8 cellular contexts compared by ENCODE assay signal in genomic region chr19:49592486-49593232, GRCh38. TPM values are rescaled to one million over a fixed set of nuclear protein-coding genes. Genes with fewer than 3 reads are reported as not detected.
DNase-seq lines count a peak whose midpoint lies in the region; ATAC-seq, FAIRE-seq and TF ChIP-seq lines count a peak whose summit lies in the region.

No MANE protein-coding gene starts in this region.

- in situ Hi-C loops in K562 (cut with MboI): no loop called here

- H4K20me1 ChIP-seq in K562 (replicated peaks; ENCODE audit: control insufficient read depth, insufficient read depth, low read length): peaks cover 6% of the 10 kb centered on the region; the same call in 1 of the 2 replicates

- intact Hi-C loops in K562 (cut with micrococcal nuclease) (loop anchor here (5.0 kb wide), 2 partner anchors 170 to 435 kb away; partner anchors contain the start of genes HRC, TRPM4 and TSKS), lower leg skin (cut with DNase I; ENCODE audit: low total_unique reads) (loop anchor here (5.0 kb wide), 1 partner anchor 45 kb away; no protein-coding TSS in a partner anchor)

- TF ChIP-seq POLR2A in K562 (conservative IDR thresholded peaks at IDR 0.05): no peak
- no peak for TF ChIP-seq POLR2A in lower leg skin (IDR thresholded peaks at IDR 0.05)
- TF ChIP-seq POLR2A in tibial nerve (IDR thresholded peaks at IDR 0.05): no peak

- ATAC-seq in K562 (0 out of 3 replicates have a peak, but pooled peaks have one; percentile 0), HG02970 (IDR thresholded peaks at IDR 0.05; ENCODE audit: low FRiP score, unreplicated experiment) (no peak)

- CTCF ChIA-PET in K562 (lab: Yijun Ruan, JAX; ENCODE audit: low intra/inter-chr PET ratio): no interaction called here

- peak overlapping the region; percentile 94 for H3K4me2 ChIP-seq in K562 (ENCODE audit: insufficient read depth, low read length)

- H3K4me1 ChIP-seq in K562 (replicated peaks in 1 of 2; ENCODE audit: control insufficient read depth in 2 of 2, insufficient read depth in 2 of 2, low read length in 2 of 2) (peaks cover 10 to 56% of the 10 kb centered on the region in 2 experiments; a peak in 4 of 5 replicates), tibial nerve (peaks cover 0 to 44% (median 11%) of the 10 kb centered on the region in 4 donors)

- H3K27ac ChIP-seq in K562 (ENCODE audit: extremely low read depth, low read depth, low read length): peak overlapping the region; percentile 85
- H3K27ac ChIP-seq in tibial nerve: peak overlapping the region; percentile 86 to 95 (median 92)

- TF ChIP-seq CTCF in K562 (IDR thresholded peaks at IDR 0.05 in 2 of 3, conservative IDR thresholded peaks at IDR 0.05 in 1 of 3; ENCODE audit: insufficient read depth in 2 of 3, low read depth in 1 of 3, low read length in 3 of 3) (no peak), lower leg skin (IDR thresholded peaks at IDR 0.05) (no peak), tibial nerve (IDR thresholded peaks at IDR 0.05) (no peak)

- H3K4me3 ChIP-seq in K562 (peak overlapping the region; percentile 88), lower leg skin (ENCODE audit: low read depth, poor library complexity, severe bottlenecking) (peak overlapping the region; percentile 49), tibial nerve (peak overlapping the region; percentile 72 to 96 (median 86))

- DNase-seq in NCI-H748 (lab: John Stamatoyannopoulos, UW; ENCODE audit: unreplicated experiment): peak; percentile 66
- DNase-seq in NCI-H748 treated with DMSO at 0.1 percent for 48 hours (lab: John Stamatoyannopoulos, UW): no peak
- DNase-seq in NCI-H774 (lab: John Stamatoyannopoulos, UW): peak; percentile 30
- peak in 2 of 4 experiments; percentile 35 to 55 for DNase-seq in K562 (ENCODE audit: extremely low read depth in 1 of 4, low spot score in 3 of 4)
- DNase-seq in lower leg skin (ENCODE audit: low spot score in 2 of 2): no peak
- no peak for DNase-seq in tibial nerve (ENCODE audit: low spot score in 2 of 2)
- no peak for DNase-seq in NCI-H2227 treated with DMSO at 0.1 percent for 48 hours (lab: John Stamatoyannopoulos, UW)

- TF ChIP-seq EP300 in K562 (IDR thresholded peaks at IDR 0.05; ENCODE audit: low read length) (no peak), tibial nerve (IDR thresholded peaks at IDR 0.05) (no peak)

- H3K9ac ChIP-seq in K562 (ENCODE audit: insufficient read depth in 1 of 2, low read depth in 2 of 2, low read length in 2 of 2): peak overlapping the region; percentile 62 to 90

- H3K79me2 ChIP-seq in K562 (ENCODE audit: control insufficient read depth, insufficient read depth, low read length): peaks cover 41% of the 10 kb centered on the region

- H3K36me3 ChIP-seq in K562 (ENCODE audit: control insufficient read depth, insufficient read depth, low read length) (peaks cover 39% of the 10 kb centered on the region), tibial nerve (peaks cover 4 to 38% (median 16%) of the 10 kb centered on the region in 3 donors)

- no peaks in the 10 kb centered on the region for H3K9me3 ChIP-seq in K562 (replicated peaks; ENCODE audit: control insufficient read depth, insufficient read depth, low read depth, low read length)
- H3K9me3 ChIP-seq in tibial nerve: no peaks in the 10 kb centered on the region

- H3K27me3 ChIP-seq in K562 (ENCODE audit: control insufficient read depth in 2 of 2, insufficient read depth in 2 of 2, low read length in 2 of 2) (no peaks in the 10 kb centered on the region), tibial nerve (no peaks in the 10 kb centered on the region)

- no peak for TF ChIP-seq RAD21 in K562 (CRISPR knock-in tag; conservative IDR thresholded peaks at IDR 0.05 in 1 of 2, IDR thresholded peaks at IDR 0.05 in 1 of 2)

- BruUV-seq in K562 (replicated peaks; lab: Mats Ljungman, UMichigan): no TSS peak

- H2AFZ ChIP-seq in K562 (ENCODE audit: low read depth, low read length): peak overlapping the region; percentile 35; the same call in 1 of the 2 replicates

- FAIRE-seq in K562 (lab: Jason Lieb, UNC): no peak

- POLR2A ChIA-PET in K562 (lab: Yijun Ruan, JAX): interaction anchor here (0.6 to 1.5 kb wide), 10 partner anchors 12 to 282 kb away, joined by 3 to 9 read pairs (median 3); partner anchors contain the start of genes NOSIP and SCAF1

- 0% methylated on average over 25 of the region's 28 CpGs for WGBS in K562 (ENCODE audit: insufficient coverage, low coverage, missing lambda C conversion rate)
- 5 to 7% methylated on average over 26 to 28 of the region's 28 CpGs for WGBS in lower leg skin, 2 donors
- 3 to 4% methylated on average over 24 to 28 of the region's 28 CpGs for WGBS in tibial nerve, 2 donors

- H3K9me1 ChIP-seq in K562 (ENCODE audit: control insufficient read depth, insufficient read depth, low read length): peaks cover 3% of the 10 kb centered on the region

RNA-seq across cellular contexts. Expression of gene PRR12, which starts 1.7 kb away (rescaled TPM):
- total RNA-seq in K562 (2011; cell fraction: chromatin; rRNA removed; ENCODE audit: low replicate concordance): 7.0 and 14.7 TPM in 2 replicates
- 4.5 and 4.9 TPM in 2 replicates for total RNA-seq in K562 (2011; cell fraction: nucleolus; rRNA removed)
- total RNA-seq in K562 (2011; cell fraction: nucleoplasm; rRNA removed): 5.6 and 6.6 TPM in 2 replicates
- total RNA-seq in K562 (2014; rRNA removed) (1.5 and 2.8 TPM in 2 replicates), K562 (2014; rRNA removed; fragmentation: Illumina TruSeq; extraction: Trizol) (0.29 and 0.33 TPM in 2 replicates), K562 (2015; rRNA removed; fragmentation: Illumina TruSeq; extraction: Trizol) (0.98 and 1.7 TPM in 2 replicates), K562 (2021) (18.8 and 21.1 TPM in 2 replicates), lower leg skin (10 to 100 TPM; 19.6 to 53.1 (median 24.5) TPM), tibial nerve (10 to 100 TPM; 11.6 to 32.7 (median 18.1) TPM)
- polyA plus RNA-seq in K562 (2011; rRNA removed) (0.24 and 0.57 TPM in 2 replicates), K562 (2014; fragmentation: Illumina TruSeq; extraction: Trizol) (3.0 and 6.1 TPM in 2 replicates), K562 (2014; fragmentation: Nextera tagmentation; extraction: Ambion mirVana) (under 1 TPM; 0.01 TPM), K562 (2014; rRNA removed) (4.7 and 7.0 TPM in 2 replicates)
- 0.13 and 0.40 TPM in 2 replicates for polyA plus RNA-seq in K562 (2011; cell fraction: cytosol; rRNA removed)
- 1.9 and 3.1 TPM in 2 replicates for polyA plus RNA-seq in K562 (2011; cell fraction: nucleus; rRNA removed)
- polyA plus RNA-seq in K562 (2012): 8.8 and 10.2 TPM in 2 replicates
- polyA minus RNA-seq in K562 (2011; rRNA and poly(A)+ RNA removed): 0.21 and 0.25 TPM in 2 replicates
- 3.7 and 5.3 TPM in 2 replicates for polyA minus RNA-seq in K562 (2011; cell fraction: cytosol; rRNA and poly(A)+ RNA removed)
- polyA minus RNA-seq in K562 (2011; cell fraction: nucleus; rRNA and poly(A)+ RNA removed): 0.81 and 3.3 TPM in 2 replicates

RNA-seq across cellular contexts. Expression of gene PRRG2, which starts 11.5 kb away (rescaled TPM):
- 2.2 TPM in 1 of 2 replicates, not detected in the other for total RNA-seq in K562 (2011; cell fraction: chromatin; rRNA removed; ENCODE audit: low replicate concordance)
- total RNA-seq in K562 (2011; cell fraction: nucleolus; rRNA removed): 3.0 and 4.7 TPM in 2 replicates
- total RNA-seq in K562 (2011; cell fraction: nucleoplasm; rRNA removed): 2.6 and 2.9 TPM in 2 replicates
- total RNA-seq in K562 (2014; rRNA removed) (0.73 and 2.3 TPM in 2 replicates), K562 (2014; rRNA removed; fragmentation: Illumina TruSeq; extraction: Trizol) (0.33 TPM in 1 of 2 replicates, not detected in the other), K562 (2015; rRNA removed; fragmentation: Illumina TruSeq; extraction: Trizol) (0.65 and 0.94 TPM in 2 replicates), K562 (2021) (1.1 TPM in 2 replicates), lower leg skin (10 to 100 TPM; 13.9 to 31.2 (median 18.6) TPM), tibial nerve (under 1 TPM in 3 of 4 donors, not detected in 1; 0.42 to 0.78 (median 0.44) TPM)
- polyA plus RNA-seq in K562 (2011; rRNA removed) (0.13 and 0.20 TPM in 2 replicates), K562 (2014; fragmentation: Illumina TruSeq; extraction: Trizol) (0.12 and 0.36 TPM in 2 replicates), K562 (2014; fragmentation: Nextera tagmentation; extraction: Ambion mirVana) (under 1 TPM; 0.06 to 0.11 TPM), K562 (2014; rRNA removed) (1.1 and 1.4 TPM in 2 replicates)
- polyA plus RNA-seq in K562 (2011; cell fraction: cytosol; rRNA removed): 0.29 and 1.2 TPM in 2 replicates
- 0.44 and 0.55 TPM in 2 replicates for polyA plus RNA-seq in K562 (2011; cell fraction: nucleus; rRNA removed)
- 0.35 and 0.48 TPM in 2 replicates for polyA plus RNA-seq in K562 (2012)
- polyA minus RNA-seq in K562 (2011; rRNA and poly(A)+ RNA removed): 0.33 and 0.46 TPM in 2 replicates
- polyA minus RNA-seq in K562 (2011; cell fraction: cytosol; rRNA and poly(A)+ RNA removed): 1.4 and 1.5 TPM in 2 replicates
- 2.2 and 2.6 TPM in 2 replicates for polyA minus RNA-seq in K562 (2011; cell fraction: nucleus; rRNA and poly(A)+ RNA removed)

RNA-seq across cellular contexts. Expression of gene NOSIP, which starts 12.3 kb away (rescaled TPM):
- 37.6 and 115 TPM in 2 replicates for total RNA-seq in K562 (2011; cell fraction: chromatin; rRNA removed; ENCODE audit: low replicate concordance)
- total RNA-seq in K562 (2011; cell fraction: nucleolus; rRNA removed): 84.5 and 91.1 TPM in 2 replicates
- total RNA-seq in K562 (2011; cell fraction: nucleoplasm; rRNA removed): 70.0 and 84.8 TPM in 2 replicates
- total RNA-seq in K562 (2014; rRNA removed) (153 and 184 TPM in 2 replicates), K562 (2014; rRNA removed; fragmentation: Illumina TruSeq; extraction: Trizol) (29.5 and 44.9 TPM in 2 replicates), K562 (2015; rRNA removed; fragmentation: Illumina TruSeq; extraction: Trizol) (109 and 112 TPM in 2 replicates), K562 (2021) (118 and 130 TPM in 2 replicates), lower leg skin (10 to 100 TPM; 62.0 to 84.8 (median 66.8) TPM), tibial nerve (10 to 100 TPM; 43.0 to 83.1 (median 71.9) TPM)
- polyA plus RNA-seq in K562 (2011; rRNA removed) (79.9 and 94.3 TPM in 2 replicates), K562 (2014; fragmentation: Illumina TruSeq; extraction: Trizol) (56.7 and 111 TPM in 2 replicates), K562 (2014; fragmentation: Nextera tagmentation; extraction: Ambion mirVana) (10 to 100 TPM; 14.4 to 42.1 TPM), K562 (2014; rRNA removed) (147 and 151 TPM in 2 replicates)
- polyA plus RNA-seq in K562 (2011; cell fraction: cytosol; rRNA removed): 138 and 295 TPM in 2 replicates
- 106 and 158 TPM in 2 replicates for polyA plus RNA-seq in K562 (2011; cell fraction: nucleus; rRNA removed)
- 116 and 136 TPM in 2 replicates for polyA plus RNA-seq in K562 (2012)
- polyA minus RNA-seq in K562 (2011; rRNA and poly(A)+ RNA removed): 47.8 and 60.4 TPM in 2 replicates
- 60.8 and 65.8 TPM in 2 replicates for polyA minus RNA-seq in K562 (2011; cell fraction: cytosol; rRNA and poly(A)+ RNA removed)
- 29.6 and 41.9 TPM in 2 replicates for polyA minus RNA-seq in K562 (2011; cell fraction: nucleus; rRNA and poly(A)+ RNA removed)

RNA-seq across cellular contexts. Expression of gene RRAS, which starts 47.3 kb away (rescaled TPM):
- total RNA-seq in K562 (2011; cell fraction: chromatin; rRNA removed; ENCODE audit: low replicate concordance): 2.5 and 10.0 TPM in 2 replicates
- 9.5 and 11.2 TPM in 2 replicates for total RNA-seq in K562 (2011; cell fraction: nucleolus; rRNA removed)
- total RNA-seq in K562 (2011; cell fraction: nucleoplasm; rRNA removed): 8.0 and 8.3 TPM in 2 replicates
- total RNA-seq in K562 (2014; rRNA removed) (8.2 and 10.4 TPM in 2 replicates), K562 (2014; rRNA removed; fragmentation: Illumina TruSeq; extraction: Trizol) (1.5 and 1.7 TPM in 2 replicates), K562 (2015; rRNA removed; fragmentation: Illumina TruSeq; extraction: Trizol) (3.1 and 3.7 TPM in 2 replicates), K562 (2021) (8.3 and 9.3 TPM in 2 replicates), lower leg skin (10 to 100 TPM; 14.0 to 20.2 (median 18.8) TPM), tibial nerve (100 to 1,000 TPM in 3 of 4 donors, 10 to 100 TPM in 1; 81.6 to 190 (median 162) TPM)
- polyA plus RNA-seq in K562 (2011; rRNA removed) (15.4 and 16.4 TPM in 2 replicates), K562 (2014; fragmentation: Illumina TruSeq; extraction: Trizol) (8.5 and 13.9 TPM in 2 replicates), K562 (2014; fragmentation: Nextera tagmentation; extraction: Ambion mirVana) (1 to 10 TPM in 1 of 2 experiments, under 1 TPM in 1; 0.70 to 1.3 TPM), K562 (2014; rRNA removed) (17.3 and 18.3 TPM in 2 replicates)
- polyA plus RNA-seq in K562 (2011; cell fraction: cytosol; rRNA removed): 26.0 and 54.3 TPM in 2 replicates
- polyA plus RNA-seq in K562 (2011; cell fraction: nucleus; rRNA removed): 19.7 and 39.0 TPM in 2 replicates
- 14.8 and 16.2 TPM in 2 replicates for polyA plus RNA-seq in K562 (2012)
- 1.2 and 2.7 TPM in 2 replicates for polyA minus RNA-seq in K562 (2011; rRNA and poly(A)+ RNA removed)
- 5.5 and 8.4 TPM in 2 replicates for polyA minus RNA-seq in K562 (2011; cell fraction: cytosol; rRNA and poly(A)+ RNA removed)
- 2.0 TPM in 2 replicates for polyA minus RNA-seq in K562 (2011; cell fraction: nucleus; rRNA and poly(A)+ RNA removed)

RNA-seq across cellular contexts. Expression of gene SCAF1, which starts 49.4 kb away (rescaled TPM):
- total RNA-seq in K562 (2011; cell fraction: chromatin; rRNA removed; ENCODE audit: low replicate concordance): 11.3 and 31.0 TPM in 2 replicates
- 16.8 and 21.8 TPM in 2 replicates for total RNA-seq in K562 (2011; cell fraction: nucleolus; rRNA removed)
- total RNA-seq in K562 (2011; cell fraction: nucleoplasm; rRNA removed): 10.6 and 16.9 TPM in 2 replicates
- total RNA-seq in K562 (2014; rRNA removed): 12.9 and 18.0 TPM in 2 replicates
- total RNA-seq in K562 (2014; rRNA removed; fragmentation: Illumina TruSeq; extraction: Trizol): 2.5 and 2.8 TPM in 2 replicates
- total RNA-seq in K562 (2015; rRNA removed; fragmentation: Illumina TruSeq; extraction: Trizol): 4.9 and 6.0 TPM in 2 replicates
- 75.5 and 79.0 TPM in 2 replicates for total RNA-seq in K562 (2021)
- polyA plus RNA-seq in K562 (2011; rRNA removed): 3.7 and 4.3 TPM in 2 replicates
- 5.1 and 6.3 TPM in 2 replicates for polyA plus RNA-seq in K562 (2011; cell fraction: cytosol; rRNA removed)
- polyA plus RNA-seq in K562 (2011; cell fraction: nucleus; rRNA removed): 21.1 and 37.2 TPM in 2 replicates
- 36.5 and 39.5 TPM in 2 replicates for polyA plus RNA-seq in K562 (2012)
- 9.7 and 22.5 TPM in 2 replicates for polyA plus RNA-seq in K562 (2014; fragmentation: Illumina TruSeq; extraction: Trizol)
- under 1 TPM; 0.20 to 0.25 TPM for polyA plus RNA-seq in K562 (2014; fragmentation: Nextera tagmentation; extraction: Ambion mirVana)
- 11.4 and 14.6 TPM in 2 replicates for polyA plus RNA-seq in K562 (2014; rRNA removed)
- polyA minus RNA-seq in K562 (2011; rRNA and poly(A)+ RNA removed): 1.1 and 1.9 TPM in 2 replicates
- polyA minus RNA-seq in K562 (2011; cell fraction: cytosol; rRNA and poly(A)+ RNA removed): 7.8 and 12.0 TPM in 2 replicates
- 4.8 and 5.6 TPM in 2 replicates for polyA minus RNA-seq in K562 (2011; cell fraction: nucleus; rRNA and poly(A)+ RNA removed)
- 10 to 100 TPM; 28.6 to 54.3 (median 33.7) TPM for total RNA-seq in lower leg skin
- total RNA-seq in tibial nerve: 10 to 100 TPM; 20.1 to 53.7 (median 31.1) TPM

Comparison
In these comparisons a context has a peak if more than half of its experiments do, and no peak if none do; other contexts are left out.
1. DNase-seq: peak in NCI-H748 (single experiment) and NCI-H774 (single experiment); none in NCI-H748 treated with DMSO at 0.1 percent for 48 hours (single experiment), lower leg skin (0 of 2), tibial nerve (0 of 2) and NCI-H2227 treated with DMSO at 0.1 percent for 48 hours (single experiment).
2. Peak in every context shown above with its lines, with median percentiles within 50 percentile points of each other: H3K4me3 ChIP-seq.